22 cellular contexts compared by ENCODE assay signal in the genomic region with DNA sequence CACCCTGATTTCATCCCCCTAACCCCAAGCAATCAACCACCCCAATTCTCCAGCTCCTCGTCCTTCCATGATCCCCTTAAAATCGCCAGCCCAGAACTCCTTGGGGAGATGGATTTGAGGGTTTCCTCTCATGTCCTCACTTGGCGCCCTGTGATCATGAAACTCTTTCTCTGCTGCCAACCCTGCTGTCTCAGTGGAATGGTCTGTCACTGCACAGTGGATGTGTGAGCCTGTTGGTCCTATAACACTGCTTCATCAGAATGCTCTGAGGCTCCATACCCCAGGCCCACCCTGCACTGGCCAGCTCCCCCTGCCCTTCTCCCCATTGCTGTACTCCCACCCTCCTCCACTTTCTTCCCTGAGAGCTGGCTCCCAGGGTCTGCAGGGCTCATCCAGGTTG. TPM values are rescaled to one million over a fixed set of nuclear protein-coding genes. Genes with fewer than 3 reads are reported as not detected.
DNase-seq lines count a peak whose midpoint lies in the region; ATAC-seq and TF ChIP-seq lines count a peak whose summit lies in the region.
"Had no signal": no experiment of that assay in that cellular context is flagged by ENCODE, and none has a peak within 500 bp of the region (broad histone marks: within the 10 kb centered on the region; RNA-seq: fewer than 3 reads in every experiment).

No MANE protein-coding gene starts in this region.

- H3K27me3 Mint-ChIP-seq in CD14-positive monocyte (ENCODE audit: low read depth in 3 of 3) (peaks cover 2 to 3% (median 3%) of the 10 kb centered on the region in 3 donors), endodermal cell (ENCODE audit: insufficient read depth) (peaks cover 5% of the 10 kb centered on the region)

- ATAC-seq in HCT116 (no peak), GM21367 (IDR thresholded peaks at IDR 0.05; ENCODE audit: unreplicated experiment) (no peak), GM18858 (IDR thresholded peaks at IDR 0.05; ENCODE audit: unreplicated experiment) (no peak)
- ATAC-seq: CD8-positive, alpha-beta T cell had no signal

- no TSS peak for BruUV-seq in HCT116 (replicated peaks; lab: Mats Ljungman, UMichigan)

- H3K4me1 ChIP-seq in HCT116 (ENCODE audit: control insufficient read depth in 1 of 2, insufficient read depth in 2 of 2, low read length in 2 of 2) (peaks cover 0 to 5% of the 10 kb centered on the region in 2 experiments; a peak in 1 of 4 replicates), endodermal cell (ENCODE audit: control insufficient read depth, insufficient read depth, low read length) (no peaks in the 10 kb centered on the region)

- no peaks in the 10 kb centered on the region for H3K79me2 ChIP-seq in HCT116 (ENCODE audit: insufficient read depth, low read length)

- peaks cover 3 to 6% of the 10 kb centered on the region in 2 experiments; a peak in 2 of 4 replicates for H3K9me3 ChIP-seq in HCT116 (ENCODE audit: control insufficient read depth in 1 of 2, insufficient read depth in 1 of 2, low read depth in 1 of 2, low read length in 2 of 2)
- peaks cover 11% of the 10 kb centered on the region for H3K9me3 ChIP-seq in endodermal cell (ENCODE audit: control insufficient read depth, low read length)
- H3K9me3 ChIP-seq: SK-N-SH had no signal

- no peaks in the 10 kb centered on the region for H4K20me1 ChIP-seq in HCT116 (ENCODE audit: insufficient read depth)
- H4K20me1 ChIP-seq: BLaER1 had no signal

- H3K4me3 Mint-ChIP-seq in CD14-positive monocyte (no peak overlapping the region), endodermal cell (no peak overlapping the region)
- H3K4me3 Mint-ChIP-seq: CD8-positive, alpha-beta T cell had no signal

- H3K4me1 Mint-ChIP-seq in CD14-positive monocyte (peaks cover 40% of the 10 kb centered on the region), endodermal cell (peaks cover 2% of the 10 kb centered on the region)

- POLR2A ChIA-PET in HCT116 (lab: Charles Lee), result no interaction called here

- no peak for DNase-seq in CD14-positive monocyte (ENCODE audit: low spot score)
- no peak for DNase-seq in HCT116 (ENCODE audit: low read depth, low spot score)
- DNase-seq in endodermal cell, result peak; percentile 29
- peak; percentile 67 for DNase-seq in mesenteric fat pad (ENCODE audit: low spot score)
- no peak for DNase-seq in NCI-H446 (lab: John Stamatoyannopoulos, UW)
- DNase-seq: ACHN, Calu3, DMS153, GOT3, Karpas-422, NCI-H1694, NCI-H2107, NCI-H2227 treated with DMSO at 0.1 percent for 48 hours, NCI-H510A treated with DMSO at 0.1 percent for 48 hours, NCI-H748 treated with DMSO at 0.1 percent for 48 hours, SIG-M5, SK-N-SH had no signal

- H3K27ac Mint-ChIP-seq in CD14-positive monocyte, result peak overlapping the region in 4 of 7 donors; percentile 16 to 94 (median 58)
- no peak overlapping the region for H3K27ac Mint-ChIP-seq in endodermal cell
- H3K27ac Mint-ChIP-seq: CD8-positive, alpha-beta T cell; IgD-negative memory B cell had no signal

- intact Hi-C loops in CD14-positive monocyte (cut with micrococcal nuclease) (loop anchor here in 1 of 2 donors (10.0 kb wide), 1 partner anchor 158 kb away; the partner anchor contains the start of genes FXYD1 and LGI4), HCT116 (cut with micrococcal nuclease) (loop anchor here (10.0 kb wide), 1 partner anchor 158 kb away; the partner anchor contains the start of genes FXYD1 and LGI4)

- H3K27me3 ChIP-seq in HCT116 (ENCODE audit: insufficient read depth, low read length), result no peaks in the 10 kb centered on the region
- H3K27me3 ChIP-seq in endodermal cell (ENCODE audit: control insufficient read depth, insufficient read depth, low read length, poor library complexity, severe bottlenecking), result no peaks in the 10 kb centered on the region
- H3K27me3 ChIP-seq: BLaER1 had no signal

- H3K9ac ChIP-seq in HCT116 (ENCODE audit: low read length) (no peak overlapping the region), endodermal cell (ENCODE audit: extremely low read depth, low read length, poor library complexity, severe bottlenecking) (no peak overlapping the region)
- H3K9ac ChIP-seq: BLaER1, SK-N-SH had no signal

- no peaks in the 10 kb centered on the region for H3K9me2 ChIP-seq in HCT116 (ENCODE audit: insufficient read depth)
- H3K9me2 ChIP-seq: SK-N-SH had no signal

- no peak for TF ChIP-seq POLR2A in HCT116 (IDR thresholded peaks at IDR 0.05; ENCODE audit: borderline replicate concordance, extremely low read depth, insufficient read depth, insufficient read length)

- no peak for TF ChIP-seq RAD21 in HCT116 (IDR thresholded peaks at IDR 0.05; ENCODE audit: low read depth)

- H3K4me3 ChIP-seq in HCT116 (replicated peaks in 1 of 2; ENCODE audit: low read depth in 1 of 2, low read length in 2 of 2), result no peak overlapping the region
- H3K4me3 ChIP-seq in endodermal cell (ENCODE audit: low read length), result no peak overlapping the region
- H3K4me3 ChIP-seq: BLaER1 had no signal

- TF ChIP-seq CTCF in CD14-positive monocyte (IDR thresholded peaks at IDR 0.05), result no peak
- no peak for TF ChIP-seq CTCF in HCT116 (IDR thresholded peaks at IDR 0.05 in 2 of 3, conservative IDR thresholded peaks at IDR 0.05 in 1 of 3; ENCODE audit: borderline replicate concordance in 1 of 3, insufficient read depth in 1 of 3, low read depth in 2 of 3, low read length in 2 of 3)
- TF ChIP-seq CTCF in endodermal cell (conservative IDR thresholded peaks at IDR 0.05), result no peak

- 94 to 100% methylated on average over 1 to 3 of the region's 3 CpGs for WGBS in endodermal cell (ENCODE audit: insufficient coverage in 1 of 2, insufficient read length in 1 of 2), 2 experiments

- RAD21 ChIA-PET in HCT116 (lab: Charles Lee; ENCODE audit: low non-redundant PET in 1 of 2, low total read pairs in 2 of 2, uncharacterized antibody in 2 of 2, unreplicated experiment in 2 of 2), result no interaction called here

- H3K4me2 ChIP-seq in HCT116 (ENCODE audit: low read length), result no peak overlapping the region
- H3K4me2 ChIP-seq: BLaER1, SK-N-SH had no signal

- H3K9me3 Mint-ChIP-seq in CD14-positive monocyte (peaks cover 0 to 18% (median 10%) of the 10 kb centered on the region in 7 donors), endodermal cell (peaks cover 31% of the 10 kb centered on the region)

- H3K27ac ChIP-seq in HCT116 (ENCODE audit: low read depth, low read length) (no peak overlapping the region), endodermal cell (ENCODE audit: low read depth, low read length) (no peak overlapping the region)
- H3K27ac ChIP-seq: BLaER1 had no signal

- H3K36me3 ChIP-seq in HCT116 (ENCODE audit: control insufficient read depth in 1 of 2, insufficient read depth in 2 of 2, low read length in 2 of 2), result no peaks in the 10 kb centered on the region
- no peaks in the 10 kb centered on the region for H3K36me3 ChIP-seq in endodermal cell (ENCODE audit: control insufficient read depth, insufficient read depth, low read length)
- H3K36me3 ChIP-seq: BLaER1 had no signal

- no peaks in the 10 kb centered on the region for H3K36me3 Mint-ChIP-seq in CD14-positive monocyte
- peaks cover 3% of the 10 kb centered on the region for H3K36me3 Mint-ChIP-seq in endodermal cell (ENCODE audit: low read depth)
- H3K36me3 Mint-ChIP-seq: CD8-positive, alpha-beta T cell; IgD-negative memory B cell had no signal

- no peak overlapping the region for H2AFZ ChIP-seq in HCT116 (ENCODE audit: low read depth, low read length, poor library complexity, severe bottlenecking)

- CTCF ChIA-PET in HCT116 (lab: Charles Lee), result no interaction called here

TF ChIP-seq in HCT116, 20 proteins besides CTCF, POLR2A, EP300 and RAD21:
- TF ChIP-seq SRF (IDR thresholded peaks at IDR 0.05; ENCODE audit: low read depth) (no peak), CBX3 (IDR thresholded peaks at IDR 0.05; ENCODE audit: low read depth) (0 out of 2 replicates have a peak, but pooled peaks have one; percentile 35)
TF ChIP-seq in HCT116: peak in this region for 1.

RNA-seq across cellular contexts. Expression of gene ZNF792, which starts 12.6 kb away (rescaled TPM):
- polyA plus RNA-seq in CD14-positive monocyte, result 1 to 10 TPM; 1.7 to 3.3 TPM
- 3.6 TPM for total RNA-seq in HCT116 (2021; ENCODE audit: unreplicated experiment)
- polyA plus RNA-seq in HCT116 (2012), result 1.8 and 1.9 TPM in 2 replicates
- 10 to 100 TPM; 30.2 to 32.1 TPM for total RNA-seq in endodermal cell
- polyA plus RNA-seq in endodermal cell (2013, experiment 1 of 2), result 4.6 TPM
- 5.4 TPM for polyA plus RNA-seq in endodermal cell (2013, experiment 2 of 2)
- 7.5 TPM for total RNA-seq in mesenteric fat pad

RNA-seq across cellular contexts. Expression of gene GRAMD1A, which starts 23.5 kb away (rescaled TPM):
- polyA plus RNA-seq in CD14-positive monocyte, result 10 to 100 TPM in 1 of 2 donors, 1 to 10 TPM in 1; 9.3 to 15.1 TPM
- total RNA-seq in HCT116 (2021; ENCODE audit: unreplicated experiment) (75.4 TPM), endodermal cell (100 to 1,000 TPM; 115 to 137 TPM), mesenteric fat pad (76.8 TPM)
- polyA plus RNA-seq in HCT116 (2012), result 71.4 and 76.4 TPM in 2 replicates
- polyA plus RNA-seq in endodermal cell (2013, experiment 1 of 2), result 101 TPM
- 87.3 TPM for polyA plus RNA-seq in endodermal cell (2013, experiment 2 of 2)

RNA-seq across cellular contexts. Expression of gene ZNF30, which starts 49.9 kb away (rescaled TPM):
- 1 to 10 TPM in 1 of 2 donors, under 1 TPM in 1; 0.29 to 1.7 TPM for polyA plus RNA-seq in CD14-positive monocyte
- total RNA-seq in HCT116 (2021; ENCODE audit: unreplicated experiment) (4.1 TPM), endodermal cell (1 to 10 TPM; 4.6 to 6.8 TPM), mesenteric fat pad (2.2 TPM)
- 0.89 and 1.3 TPM in 2 replicates for polyA plus RNA-seq in HCT116 (2012)
- 5.4 TPM for polyA plus RNA-seq in endodermal cell (2013, experiment 1 of 2)
- polyA plus RNA-seq in endodermal cell (2013, experiment 2 of 2), result 5.2 TPM

RNA-seq across cellular contexts. Expression of gene SCN1B, which starts 53.7 kb away (rescaled TPM):
- under 1 TPM in 1 of 2 donors, not detected in 1; 0.08 TPM for polyA plus RNA-seq in CD14-positive monocyte
- total RNA-seq in HCT116 (2021; ENCODE audit: unreplicated experiment) (6.6 TPM), endodermal cell (1 to 10 TPM; 1.4 to 1.5 TPM), mesenteric fat pad (17.3 TPM)
- 4.2 and 4.6 TPM in 2 replicates for polyA plus RNA-seq in HCT116 (2012)
- polyA plus RNA-seq in endodermal cell (2013, experiment 1 of 2), result 1.7 TPM
- polyA plus RNA-seq in endodermal cell (2013, experiment 2 of 2), result 2.5 TPM
- polyA plus RNA-seq: IgD-negative memory B cell had no signal

Comparison
In these comparisons a context has a peak if more than half of its experiments do, and no peak if none do; other contexts are left out.
1. DNase-seq: peak in endodermal cell (single experiment) and mesenteric fat pad (single experiment); none in CD14-positive monocyte (single experiment), HCT116 (single experiment) and NCI-H446 (0 of 2).